6 cellular contexts compared by ENCODE assay signal in the genomic region with DNA sequence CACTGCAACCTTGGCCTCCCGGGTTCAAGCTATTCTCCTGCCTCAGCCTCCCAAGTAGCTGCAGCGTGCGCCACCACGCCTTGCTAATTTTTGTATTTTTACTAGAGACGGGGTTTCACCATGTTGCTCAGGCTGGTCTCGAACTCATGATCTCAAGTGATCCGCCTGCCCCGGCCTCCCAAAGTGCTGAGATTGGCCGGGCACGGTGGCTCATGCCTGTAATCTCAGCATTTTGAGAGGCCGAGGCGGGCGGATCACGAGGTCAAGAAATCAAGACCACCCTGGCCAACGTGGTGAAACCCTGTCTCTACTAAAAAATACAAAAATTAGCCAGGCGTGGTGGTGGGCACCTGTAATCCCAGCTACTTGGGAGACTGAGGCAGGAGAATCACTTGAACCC. TPM values are rescaled to one million over a fixed set of nuclear protein-coding genes. Genes with fewer than 3 reads are reported as not detected.
"Had no signal": no experiment of that assay in that cellular context is flagged by ENCODE, and none has a peak within 500 bp of the region (broad histone marks: within the 10 kb centered on the region; RNA-seq: fewer than 3 reads in every experiment).

No MANE protein-coding gene starts in this region.

RNA-seq across cellular contexts. Expression of gene TLDC2, which starts 57.6 kb away (rescaled TPM):
- total RNA-seq: endothelial cell of umbilical vein, gastrocnemius medialis, glomerular endothelial cell, heart right ventricle, left ventricle myocardium superior, lung microvascular endothelial cell had no signal
- polyA plus RNA-seq: endothelial cell of umbilical vein had no signal
